Comparison of ENCODE assay signal across 1 cellular context in the genomic region with DNA sequence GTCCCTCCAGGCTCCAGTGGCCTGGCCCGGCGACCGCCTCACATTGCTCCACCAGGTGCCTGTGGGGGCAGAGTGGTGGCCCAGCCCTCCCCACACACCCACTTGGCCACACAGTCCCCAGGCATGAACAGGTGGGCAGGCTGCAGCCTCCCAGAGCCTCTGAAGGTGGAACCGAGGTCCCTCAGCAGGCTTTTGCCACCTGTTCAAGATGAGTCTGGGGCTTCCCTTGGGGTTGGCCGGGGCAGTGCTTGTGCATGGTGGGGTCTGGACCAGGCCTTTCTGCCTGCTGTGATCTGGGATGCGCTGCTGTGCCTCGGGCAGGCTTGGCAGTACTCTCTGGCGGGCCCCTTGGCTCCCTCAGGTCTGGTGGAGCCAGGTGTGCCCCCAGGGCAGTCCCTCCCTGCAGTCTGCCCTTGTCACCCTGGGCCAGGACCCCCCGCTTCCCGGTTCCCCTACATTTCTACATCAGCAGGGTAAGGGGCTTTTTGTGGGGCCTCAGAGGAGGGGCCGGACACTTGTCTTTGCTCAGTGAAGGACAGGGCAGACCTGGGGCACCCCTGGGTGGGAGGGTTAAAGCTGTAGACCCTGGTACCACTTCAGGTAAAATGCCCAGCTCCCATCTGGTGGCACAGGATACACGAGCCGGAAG.
TF ChIP-seq lines count a peak whose summit lies in the region.

No MANE protein-coding gene starts in this region.

TF ChIP-seq in HepG2, 621 proteins besides CTCF, POLR2A, EP300 and RAD21 (continues in another document):
- TF ChIP-seq RBM39 (IDR thresholded peaks at IDR 0.05; ENCODE audit: low read depth, low read length, poor library complexity, severe bottlenecking) (peak; percentile 75), RBM22 (optimal IDR thresholded peaks at IDR 0.05; ENCODE audit: low read length) (peak; percentile 81), ZBTB42 (CRISPR knock-in tag; IDR thresholded peaks at IDR 0.05) (no peak; the same call in 1 of the 2 replicates), HNRNPL (IDR thresholded peaks at IDR 0.05; ENCODE audit: low read depth, low read length) (0 out of 2 replicates have a peak, but pooled peaks have one; percentile 54), MTA1 (CRISPR knock-in tag; IDR thresholded peaks at IDR 0.05; ENCODE audit: borderline replicate concordance) (0 out of 2 replicates have a peak, but pooled peaks have one; percentile 41), POLR2G (IDR thresholded peaks at IDR 0.05; ENCODE audit: low read depth, low read length) (peak; percentile 70), ZNF563 (CRISPR knock-in tag; IDR thresholded peaks at IDR 0.05) (peak; percentile 62; the same call in 1 of the 2 replicates), ZC3H13 (CRISPR knock-in tag; IDR thresholded peaks at IDR 0.05) (peak; percentile 72; the same call in 1 of the 2 replicates), KAT7 (CRISPR knock-in tag; IDR thresholded peaks at IDR 0.05; ENCODE audit: borderline replicate concordance) (no peak), TOPORS (CRISPR knock-in tag; IDR thresholded peaks at IDR 0.05) (0 out of 2 replicates have a peak, but pooled peaks have one; percentile 44), SRY (CRISPR knock-in tag; IDR thresholded peaks at IDR 0.05) (peak; percentile 33; the same call in 1 of the 2 replicates), SMC3 (IDR thresholded peaks at IDR 0.05; ENCODE audit: low read length) (no peak), HNRNPLL (IDR thresholded peaks at IDR 0.05; ENCODE audit: low read depth, low read length, poor library complexity, severe bottlenecking) (peak; percentile 22), IRF2 (CRISPR knock-in tag; IDR thresholded peaks at IDR 0.05) (0 out of 2 replicates have a peak, but pooled peaks have one; percentile 44), AGO2 (optimal IDR thresholded peaks at IDR 0.05; ENCODE audit: low read depth, low read length) (peak; percentile 94), FIP1L1 (IDR thresholded peaks at IDR 0.05; ENCODE audit: borderline replicate concordance, insufficient read depth, low read depth, low read length) (peak; percentile 84; the same call in 1 of the 2 replicates), ZNF878 (CRISPR knock-in tag; IDR thresholded peaks at IDR 0.05) (no peak), ZBTB1 (CRISPR knock-in tag; IDR thresholded peaks at IDR 0.05; ENCODE audit: borderline replicate concordance) (peak; percentile 84; the same call in 1 of the 2 replicates), SOX13 (IDR thresholded peaks at IDR 0.05) (0 out of 2 replicates have a peak, but pooled peaks have one; percentile 24), SOX13 (CRISPR knock-in tag; conservative IDR thresholded peaks at IDR 0.05 in 1 of 2, IDR thresholded peaks at IDR 0.05 in 1 of 2) (no peak), TCF7 (IDR thresholded peaks at IDR 0.05; ENCODE audit: low read depth) (no peak), ZNF766 (CRISPR knock-in tag; IDR thresholded peaks at IDR 0.05; ENCODE audit: borderline replicate concordance) (no peak), AHR (CRISPR knock-in tag; IDR thresholded peaks at IDR 0.05) (no peak), AKAP8 (CRISPR knock-in tag; IDR thresholded peaks at IDR 0.05) (peak; percentile 82; the same call in 1 of the 2 replicates), NR2F2 (IDR thresholded peaks at IDR 0.05; ENCODE audit: borderline replicate concordance, low read depth) (peak; percentile 21; the same call in 1 of the 2 replicates), SAFB2 (CRISPR knock-in tag; IDR thresholded peaks at IDR 0.05; ENCODE audit: borderline replicate concordance, low read depth) (peak; percentile 74), ZC3H4 (CRISPR knock-in tag; IDR thresholded peaks at IDR 0.05; ENCODE audit: borderline replicate concordance) (peak; percentile 19; the same call in 1 of the 2 replicates), BORCS8-MEF2B (CRISPR knock-in tag; IDR thresholded peaks at IDR 0.05) (0 out of 2 replicates have a peak, but pooled peaks have one; percentile 16), ZNF75D (CRISPR knock-in tag; IDR thresholded peaks at IDR 0.05; ENCODE audit: borderline replicate concordance) (no peak)
- TF ChIP-seq, protein P1, sequence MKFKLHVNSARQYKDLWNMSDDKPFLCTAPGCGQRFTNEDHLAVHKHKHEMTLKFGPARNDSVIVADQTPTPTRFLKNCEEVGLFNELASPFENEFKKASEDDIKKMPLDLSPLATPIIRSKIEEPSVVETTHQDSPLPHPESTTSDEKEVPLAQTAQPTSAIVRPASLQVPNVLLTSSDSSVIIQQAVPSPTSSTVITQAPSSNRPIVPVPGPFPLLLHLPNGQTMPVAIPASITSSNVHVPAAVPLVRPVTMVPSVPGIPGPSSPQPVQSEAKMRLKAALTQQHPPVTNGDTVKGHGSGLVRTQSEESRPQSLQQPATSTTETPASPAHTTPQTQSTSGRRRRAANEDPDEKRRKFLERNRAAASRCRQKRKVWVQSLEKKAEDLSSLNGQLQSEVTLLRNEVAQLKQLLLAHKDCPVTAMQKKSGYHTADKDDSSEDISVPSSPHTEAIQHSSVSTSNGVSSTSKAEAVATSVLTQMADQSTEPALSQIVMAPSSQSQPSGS (CRISPR knock-in tag; IDR thresholded peaks at IDR 0.05), result 0 out of 2 replicates have a peak, but pooled peaks have one; percentile 16
- TF ChIP-seq, protein P2, sequence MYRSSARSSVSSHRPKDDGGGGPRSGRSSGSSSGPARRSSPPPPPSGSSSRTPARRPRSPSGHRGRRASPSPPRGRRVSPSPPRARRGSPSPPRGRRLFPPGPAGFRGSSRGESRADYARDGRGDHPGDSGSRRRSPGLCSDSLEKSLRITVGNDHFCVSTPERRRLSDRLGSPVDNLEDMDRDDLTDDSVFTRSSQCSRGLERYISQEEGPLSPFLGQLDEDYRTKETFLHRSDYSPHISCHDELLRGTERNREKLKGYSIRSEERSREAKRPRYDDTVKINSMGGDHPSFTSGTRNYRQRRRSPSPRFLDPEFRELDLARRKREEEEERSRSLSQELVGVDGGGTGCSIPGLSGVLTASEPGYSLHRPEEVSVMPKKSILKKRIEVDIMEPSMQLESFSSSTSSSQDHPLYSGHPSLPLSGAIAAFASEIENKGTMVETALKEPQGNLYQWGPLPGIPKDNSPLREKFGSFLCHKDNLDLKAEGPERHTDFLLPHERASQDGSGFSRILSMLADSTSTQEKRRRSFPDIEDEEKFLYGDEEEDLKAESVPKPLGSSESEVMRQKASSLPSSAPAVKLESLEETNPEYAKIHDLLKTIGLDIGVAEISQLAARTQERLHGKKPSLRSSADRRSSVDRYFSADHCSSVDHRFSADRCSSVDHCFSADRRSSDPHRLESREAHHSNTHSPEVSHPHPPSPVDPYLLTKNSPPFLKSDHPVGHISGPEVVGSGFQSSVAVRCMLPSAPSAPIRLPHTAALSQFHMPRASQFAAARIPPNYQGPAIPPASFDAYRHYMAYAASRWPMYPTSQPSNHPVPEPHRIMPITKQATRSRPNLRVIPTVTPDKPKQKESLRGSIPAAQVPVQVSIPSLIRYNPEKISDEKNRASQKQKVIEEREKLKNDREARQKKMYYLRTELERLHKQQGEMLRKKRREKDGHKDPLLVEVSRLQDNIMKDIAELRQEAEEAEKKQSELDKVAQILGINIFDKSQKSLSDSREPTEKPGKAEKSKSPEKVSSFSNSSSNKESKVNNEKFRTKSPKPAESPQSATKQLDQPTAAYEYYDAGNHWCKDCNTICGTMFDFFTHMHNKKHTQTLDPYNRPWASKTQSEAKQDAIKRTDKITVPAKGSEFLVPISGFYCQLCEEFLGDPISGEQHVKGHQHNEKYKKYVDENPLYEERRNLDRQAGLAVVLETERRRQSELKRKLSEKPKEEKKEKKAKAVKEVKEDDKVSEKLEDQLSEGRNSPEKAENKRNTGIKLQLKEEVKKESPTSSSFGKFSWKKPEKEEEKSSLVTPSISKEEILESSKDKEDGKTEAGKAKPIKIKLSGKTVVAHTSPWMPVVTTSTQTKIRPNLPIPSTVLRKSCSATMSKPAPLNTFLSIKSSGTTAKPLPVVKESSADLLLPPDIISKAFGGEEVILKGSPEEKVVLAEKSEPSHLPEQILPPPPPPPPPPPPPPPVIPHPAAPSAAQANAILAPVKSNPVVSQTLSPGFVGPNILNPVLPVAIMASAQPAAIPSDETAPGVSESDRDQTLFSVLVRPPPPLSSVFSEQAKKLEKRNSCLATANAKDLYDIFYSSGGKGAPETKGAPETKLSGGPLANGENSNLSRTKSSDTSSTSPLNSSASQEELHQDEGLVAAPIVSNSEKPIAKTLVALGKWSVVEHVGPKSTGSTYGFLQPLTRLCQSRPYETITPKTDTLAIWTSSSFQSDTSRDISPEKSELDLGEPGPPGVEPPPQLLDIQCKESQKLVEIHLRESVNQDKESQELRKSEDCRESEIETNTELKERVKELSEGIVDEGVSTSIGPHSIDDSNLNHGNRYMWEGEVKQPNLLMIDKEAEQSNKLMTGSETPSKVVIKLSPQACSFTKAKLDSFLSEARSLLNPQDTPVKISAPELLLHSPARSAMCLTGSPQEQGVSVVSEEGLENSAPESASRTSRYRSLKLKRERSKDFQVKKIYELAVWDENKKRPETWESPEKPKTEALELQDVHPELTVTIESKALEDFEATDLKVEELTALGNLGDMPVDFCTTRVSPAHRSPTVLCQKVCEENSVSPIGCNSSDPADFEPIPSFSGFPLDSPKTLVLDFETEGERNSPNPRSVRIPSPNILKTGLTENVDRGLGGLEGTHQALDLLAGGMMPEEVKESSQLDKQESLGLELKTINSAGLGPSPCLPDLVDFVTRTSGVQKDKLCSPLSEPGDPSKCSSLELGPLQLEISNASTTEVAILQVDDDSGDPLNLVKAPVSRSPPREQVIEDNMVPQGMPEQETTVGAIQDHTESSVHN (CRISPR knock-in tag; IDR thresholded peaks at IDR 0.05), result peak; percentile 76; the same call in 1 of the 2 replicates
- TF ChIP-seq, protein P3, sequence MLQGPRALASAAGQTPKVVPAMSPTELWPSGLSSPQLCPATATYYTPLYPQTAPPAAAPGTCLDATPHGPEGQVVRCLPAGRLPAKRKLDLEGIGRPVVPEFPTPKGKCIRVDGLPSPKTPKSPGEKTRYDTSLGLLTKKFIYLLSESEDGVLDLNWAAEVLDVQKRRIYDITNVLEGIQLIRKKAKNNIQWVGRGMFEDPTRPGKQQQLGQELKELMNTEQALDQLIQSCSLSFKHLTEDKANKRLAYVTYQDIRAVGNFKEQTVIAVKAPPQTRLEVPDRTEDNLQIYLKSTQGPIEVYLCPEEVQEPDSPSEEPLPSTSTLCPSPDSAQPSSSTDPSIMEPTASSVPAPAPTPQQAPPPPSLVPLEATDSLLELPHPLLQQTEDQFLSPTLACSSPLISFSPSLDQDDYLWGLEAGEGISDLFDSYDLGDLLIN (CRISPR knock-in tag; IDR thresholded peaks at IDR 0.05; ENCODE audit: borderline replicate concordance), result 0 out of 2 replicates have a peak, but pooled peaks have one; percentile 35
- TF ChIP-seq, protein P4, sequence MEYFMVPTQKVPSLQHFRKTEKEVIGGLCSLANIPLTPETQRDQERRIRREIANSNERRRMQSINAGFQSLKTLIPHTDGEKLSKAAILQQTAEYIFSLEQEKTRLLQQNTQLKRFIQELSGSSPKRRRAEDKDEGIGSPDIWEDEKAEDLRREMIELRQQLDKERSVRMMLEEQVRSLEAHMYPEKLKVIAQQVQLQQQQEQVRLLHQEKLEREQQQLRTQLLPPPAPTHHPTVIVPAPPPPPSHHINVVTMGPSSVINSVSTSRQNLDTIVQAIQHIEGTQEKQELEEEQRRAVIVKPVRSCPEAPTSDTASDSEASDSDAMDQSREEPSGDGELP (IDR thresholded peaks at IDR 0.05; ENCODE audit: borderline replicate concordance, low read depth), result no peak
- TF ChIP-seq, protein P5, sequence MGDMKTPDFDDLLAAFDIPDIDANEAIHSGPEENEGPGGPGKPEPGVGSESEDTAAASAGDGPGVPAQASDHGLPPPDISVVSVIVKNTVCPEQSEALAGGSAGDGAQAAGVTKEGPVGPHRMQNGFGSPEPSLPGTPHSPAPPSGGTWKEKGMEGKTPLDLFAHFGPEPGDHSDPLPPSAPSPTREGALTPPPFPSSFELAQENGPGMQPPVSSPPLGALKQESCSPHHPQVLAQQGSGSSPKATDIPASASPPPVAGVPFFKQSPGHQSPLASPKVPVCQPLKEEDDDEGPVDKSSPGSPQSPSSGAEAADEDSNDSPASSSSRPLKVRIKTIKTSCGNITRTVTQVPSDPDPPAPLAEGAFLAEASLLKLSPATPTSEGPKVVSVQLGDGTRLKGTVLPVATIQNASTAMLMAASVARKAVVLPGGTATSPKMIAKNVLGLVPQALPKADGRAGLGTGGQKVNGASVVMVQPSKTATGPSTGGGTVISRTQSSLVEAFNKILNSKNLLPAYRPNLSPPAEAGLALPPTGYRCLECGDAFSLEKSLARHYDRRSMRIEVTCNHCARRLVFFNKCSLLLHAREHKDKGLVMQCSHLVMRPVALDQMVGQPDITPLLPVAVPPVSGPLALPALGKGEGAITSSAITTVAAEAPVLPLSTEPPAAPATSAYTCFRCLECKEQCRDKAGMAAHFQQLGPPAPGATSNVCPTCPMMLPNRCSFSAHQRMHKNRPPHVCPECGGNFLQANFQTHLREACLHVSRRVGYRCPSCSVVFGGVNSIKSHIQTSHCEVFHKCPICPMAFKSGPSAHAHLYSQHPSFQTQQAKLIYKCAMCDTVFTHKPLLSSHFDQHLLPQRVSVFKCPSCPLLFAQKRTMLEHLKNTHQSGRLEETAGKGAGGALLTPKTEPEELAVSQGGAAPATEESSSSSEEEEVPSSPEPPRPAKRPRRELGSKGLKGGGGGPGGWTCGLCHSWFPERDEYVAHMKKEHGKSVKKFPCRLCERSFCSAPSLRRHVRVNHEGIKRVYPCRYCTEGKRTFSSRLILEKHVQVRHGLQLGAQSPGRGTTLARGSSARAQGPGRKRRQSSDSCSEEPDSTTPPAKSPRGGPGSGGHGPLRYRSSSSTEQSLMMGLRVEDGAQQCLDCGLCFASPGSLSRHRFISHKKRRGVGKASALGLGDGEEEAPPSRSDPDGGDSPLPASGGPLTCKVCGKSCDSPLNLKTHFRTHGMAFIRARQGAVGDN (CRISPR knock-in tag; IDR thresholded peaks at IDR 0.05), result peak; percentile 21; the same call in 1 of the 2 replicates
- TF ChIP-seq, protein P6, sequence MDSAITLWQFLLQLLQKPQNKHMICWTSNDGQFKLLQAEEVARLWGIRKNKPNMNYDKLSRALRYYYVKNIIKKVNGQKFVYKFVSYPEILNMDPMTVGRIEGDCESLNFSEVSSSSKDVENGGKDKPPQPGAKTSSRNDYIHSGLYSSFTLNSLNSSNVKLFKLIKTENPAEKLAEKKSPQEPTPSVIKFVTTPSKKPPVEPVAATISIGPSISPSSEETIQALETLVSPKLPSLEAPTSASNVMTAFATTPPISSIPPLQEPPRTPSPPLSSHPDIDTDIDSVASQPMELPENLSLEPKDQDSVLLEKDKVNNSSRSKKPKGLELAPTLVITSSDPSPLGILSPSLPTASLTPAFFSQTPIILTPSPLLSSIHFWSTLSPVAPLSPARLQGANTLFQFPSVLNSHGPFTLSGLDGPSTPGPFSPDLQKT (CRISPR knock-in tag; IDR thresholded peaks at IDR 0.05; ENCODE audit: borderline replicate concordance), result peak; percentile 63; the same call in 1 of the 2 replicates
- TF ChIP-seq, protein P7, sequence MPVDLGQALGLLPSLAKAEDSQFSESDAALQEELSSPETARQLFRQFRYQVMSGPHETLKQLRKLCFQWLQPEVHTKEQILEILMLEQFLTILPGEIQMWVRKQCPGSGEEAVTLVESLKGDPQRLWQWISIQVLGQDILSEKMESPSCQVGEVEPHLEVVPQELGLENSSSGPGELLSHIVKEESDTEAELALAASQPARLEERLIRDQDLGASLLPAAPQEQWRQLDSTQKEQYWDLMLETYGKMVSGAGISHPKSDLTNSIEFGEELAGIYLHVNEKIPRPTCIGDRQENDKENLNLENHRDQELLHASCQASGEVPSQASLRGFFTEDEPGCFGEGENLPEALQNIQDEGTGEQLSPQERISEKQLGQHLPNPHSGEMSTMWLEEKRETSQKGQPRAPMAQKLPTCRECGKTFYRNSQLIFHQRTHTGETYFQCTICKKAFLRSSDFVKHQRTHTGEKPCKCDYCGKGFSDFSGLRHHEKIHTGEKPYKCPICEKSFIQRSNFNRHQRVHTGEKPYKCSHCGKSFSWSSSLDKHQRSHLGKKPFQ (CRISPR knock-in tag; IDR thresholded peaks at IDR 0.05; ENCODE audit: insufficient replicate concordance), result no peak
